Comparison of ENCODE assay signal across 21 cellular contexts in genomic region chr15:57152666-57153065, GRCh38.
A peak's percentile ranks its signal among the peaks of the same experiment; 100 is the strongest.
DNase-seq lines count a peak whose midpoint lies in the region; ATAC-seq and TF ChIP-seq lines count a peak whose summit lies in the region.
"Had no signal": no experiment of that assay in that cellular context is flagged by ENCODE, and none has a peak within 500 bp of the region (broad histone marks: within the 10 kb centered on the region; RNA-seq: fewer than 3 reads in every experiment).

No MANE protein-coding gene starts in this region.

- H3K9me3 ChIP-seq in CD4-positive, alpha-beta memory T cell (ENCODE audit: control insufficient read depth in 1 of 2, low read length in 2 of 2), result peaks cover 0 to 8% of the 10 kb centered on the region in 2 donors
- H3K9me3 ChIP-seq: colonic mucosa, upper lobe of right lung had no signal

- H3K27me3 ChIP-seq in CD4-positive, alpha-beta memory T cell (ENCODE audit: insufficient read depth, low read length), result no peaks in the 10 kb centered on the region
- H3K27me3 ChIP-seq: BLaER1 treated with 17β-estradiol and CSF1 and Interleukin-3, amounts not matched to agents 10 nM and 100 nM; brain microvascular endothelial cell; colonic mucosa; upper lobe of right lung had no signal

- ATAC-seq in activated CD8-positive, alpha-beta T cell treated with anti-CD3 and anti-CD28 coated beads for 36 hours, result no peak
- ATAC-seq in activated CD8-positive, alpha-beta T cell treated with anti-CD3 and anti-CD28 coated beads, Interleukin-2, amount 10 ng/mL, durations not matched to agents 7 days and 5 days, result no peak
- ATAC-seq in activated naive CD8-positive, alpha-beta T cell treated with anti-CD3 and anti-CD28 coated beads, Interleukin-2, amount 50 U/mL, for 24 hours, result no peak
- ATAC-seq: HepG2 had no signal

- TF ChIP-seq CTCF in activated CD8-positive, alpha-beta T cell treated with anti-CD3 and anti-CD28 coated beads for 36 hours (IDR thresholded peaks at IDR 0.05), result no peak
- TF ChIP-seq CTCF in nephron (IDR thresholded peaks at IDR 0.05; ENCODE audit: unreplicated experiment in 3 of 3), result no peak

- intact Hi-C loops in activated CD8-positive, alpha-beta T cell treated with anti-CD3 and anti-CD28 coated beads for 36 hours (cut with micrococcal nuclease), result no loop called here
- intact Hi-C loops in CD4-positive, alpha-beta memory T cell (cut with micrococcal nuclease), result no loop called here

- no peak overlapping the region for H3K4me3 ChIP-seq in CD4-positive, alpha-beta memory T cell (ENCODE audit: low read length in 2 of 2)
- H3K4me3 ChIP-seq: colonic mucosa, upper lobe of right lung had no signal

- H3K4me1 ChIP-seq in CD4-positive, alpha-beta memory T cell (ENCODE audit: insufficient read depth, low read length), result peaks cover 8% of the 10 kb centered on the region
- H3K4me1 ChIP-seq: colonic mucosa had no signal

- POLR2A ChIA-PET in activated CD8-positive, alpha-beta T cell treated with anti-CD3 and anti-CD28 coated beads for 36 hours (lab: Charles Lee), result no interaction called here
- POLR2A ChIA-PET in activated CD8-positive, alpha-beta T cell treated with anti-CD3 and anti-CD28 coated beads, Interleukin-2, amount 10 ng/mL, durations not matched to agents 7 days and 5 days (lab: Charles Lee), result no interaction called here
- POLR2A ChIA-PET in CD4-positive, alpha-beta memory T cell (lab: Charles Lee; ENCODE audit: partially characterized antibody), result no interaction called here

- H3K36me3 ChIP-seq in CD4-positive, alpha-beta memory T cell (ENCODE audit: insufficient read depth, low read length), result no peaks in the 10 kb centered on the region
- H3K36me3 ChIP-seq: brain microvascular endothelial cell, colonic mucosa, upper lobe of right lung had no signal

- CTCF ChIA-PET in activated CD8-positive, alpha-beta T cell treated with anti-CD3 and anti-CD28 coated beads for 36 hours (lab: Charles Lee), result no interaction called here
- CTCF ChIA-PET in activated CD8-positive, alpha-beta T cell treated with anti-CD3 and anti-CD28 coated beads, Interleukin-2, amount 10 ng/mL, durations not matched to agents 7 days and 5 days (lab: Charles Lee), result interaction anchor here (0.8 to 1.2 kb wide), 2 partner anchors 8 to 154 kb away, joined by 3 to 9 read pairs; no protein-coding TSS in a partner anchor
- CTCF ChIA-PET in CD4-positive, alpha-beta memory T cell (lab: Charles Lee; ENCODE audit: partially characterized antibody), result no interaction called here

- H3K27me3 Mint-ChIP-seq in activated CD8-positive, alpha-beta T cell treated with anti-CD3 and anti-CD28 coated beads for 36 hours, result no peaks in the 10 kb centered on the region
- no peaks in the 10 kb centered on the region for H3K27me3 Mint-ChIP-seq in activated CD8-positive, alpha-beta T cell treated with anti-CD3 and anti-CD28 coated beads, Interleukin-2, amount 10 ng/mL, durations not matched to agents 7 days and 5 days (ENCODE audit: low read depth)
- H3K27me3 Mint-ChIP-seq in CD4-positive, alpha-beta memory T cell, result no peaks in the 10 kb centered on the region
- no peaks in the 10 kb centered on the region for H3K27me3 Mint-ChIP-seq in activated naive CD8-positive, alpha-beta T cell treated with anti-CD3 and anti-CD28 coated beads, Interleukin-2, amount 50 U/mL, for 24 hours
- H3K27me3 Mint-ChIP-seq in nephron (ENCODE audit: low read depth), result no peaks in the 10 kb centered on the region
- H3K27me3 Mint-ChIP-seq: activated naive CD8-positive, alpha-beta T cell had no signal

- no peak for DNase-seq in activated CD8-positive, alpha-beta T cell treated with anti-CD3 and anti-CD28 coated beads for 36 hours
- DNase-seq in activated CD8-positive, alpha-beta T cell treated with anti-CD3 and anti-CD28 coated beads, Interleukin-2, amount 10 ng/mL, durations not matched to agents 7 days and 5 days, result no peak
- no peak for DNase-seq in CD4-positive, alpha-beta memory T cell
- DNase-seq in activated naive CD8-positive, alpha-beta T cell treated with anti-CD3 and anti-CD28 coated beads, Interleukin-2, amount 50 U/mL, for 24 hours, result no peak
- no peak for DNase-seq in AML-193 (lab: John Stamatoyannopoulos, UW)
- DNase-seq in COLO668 (lab: John Stamatoyannopoulos, UW; ENCODE audit: unreplicated experiment), result no peak
- DNase-seq in pons (ENCODE audit: low spot score), result no peak
- DNase-seq: ACHN; activated CD4-positive, CD25-positive, alpha-beta regulatory T cell treated with anti-CD3 and anti-CD28 coated beads, Interleukin-2, amount 50 U/mL, for 72 hours; colonic mucosa; NCI-H1048; NCI-H187; NCI-H774; stimulated activated CD4-positive, alpha-beta T cell treated with anti-CD3 and anti-CD28 coated beads, Interleukin-12 subunit alpha, Interleukin-12 subunit beta, amount 100 ng/mL, for 4 hours; upper lobe of right lung had no signal

- peaks cover 12% of the 10 kb centered on the region for H3K9me3 Mint-ChIP-seq in activated CD8-positive, alpha-beta T cell treated with anti-CD3 and anti-CD28 coated beads for 36 hours
- H3K9me3 Mint-ChIP-seq in activated CD8-positive, alpha-beta T cell treated with anti-CD3 and anti-CD28 coated beads, Interleukin-2, amount 10 ng/mL, durations not matched to agents 7 days and 5 days (ENCODE audit: insufficient read depth), result peaks cover 19% of the 10 kb centered on the region
- peaks cover 0 to 33% (median 21%) of the 10 kb centered on the region in 8 donors for H3K9me3 Mint-ChIP-seq in CD4-positive, alpha-beta memory T cell
- peaks cover 17% of the 10 kb centered on the region for H3K9me3 Mint-ChIP-seq in activated naive CD8-positive, alpha-beta T cell treated with anti-CD3 and anti-CD28 coated beads, Interleukin-2, amount 50 U/mL, for 24 hours
- peaks cover 34% of the 10 kb centered on the region for H3K9me3 Mint-ChIP-seq in nephron

- no peak overlapping the region for H3K4me3 Mint-ChIP-seq in activated CD8-positive, alpha-beta T cell treated with anti-CD3 and anti-CD28 coated beads for 36 hours
- no peak overlapping the region for H3K4me3 Mint-ChIP-seq in activated CD8-positive, alpha-beta T cell treated with anti-CD3 and anti-CD28 coated beads, Interleukin-2, amount 10 ng/mL, durations not matched to agents 7 days and 5 days
- H3K4me3 Mint-ChIP-seq in CD4-positive, alpha-beta memory T cell, result peak overlapping the region in 5 of 8 donors; percentile 3 to 56 (median 9)
- no peak overlapping the region for H3K4me3 Mint-ChIP-seq in activated naive CD8-positive, alpha-beta T cell treated with anti-CD3 and anti-CD28 coated beads, Interleukin-2, amount 50 U/mL, for 24 hours
- no peak overlapping the region for H3K4me3 Mint-ChIP-seq in nephron
- H3K4me3 Mint-ChIP-seq: activated naive CD8-positive, alpha-beta T cell had no signal

- peaks cover 38% of the 10 kb centered on the region for H3K36me3 Mint-ChIP-seq in activated CD8-positive, alpha-beta T cell treated with anti-CD3 and anti-CD28 coated beads for 36 hours (ENCODE audit: low read depth)
- peaks cover 45% of the 10 kb centered on the region for H3K36me3 Mint-ChIP-seq in activated CD8-positive, alpha-beta T cell treated with anti-CD3 and anti-CD28 coated beads, Interleukin-2, amount 10 ng/mL, durations not matched to agents 7 days and 5 days (ENCODE audit: low read depth)
- peaks cover 40 to 51% of the 10 kb centered on the region in 2 donors for H3K36me3 Mint-ChIP-seq in CD4-positive, alpha-beta memory T cell
- peaks cover 46% of the 10 kb centered on the region for H3K36me3 Mint-ChIP-seq in activated naive CD8-positive, alpha-beta T cell treated with anti-CD3 and anti-CD28 coated beads, Interleukin-2, amount 50 U/mL, for 24 hours (ENCODE audit: low read depth)
- peaks cover 57% of the 10 kb centered on the region for H3K36me3 Mint-ChIP-seq in nephron (ENCODE audit: low read depth)

- peaks cover 15% of the 10 kb centered on the region for H3K4me1 Mint-ChIP-seq in activated CD8-positive, alpha-beta T cell treated with anti-CD3 and anti-CD28 coated beads for 36 hours (ENCODE audit: low read depth)
- H3K4me1 Mint-ChIP-seq in activated CD8-positive, alpha-beta T cell treated with anti-CD3 and anti-CD28 coated beads, Interleukin-2, amount 10 ng/mL, durations not matched to agents 7 days and 5 days (ENCODE audit: low read depth), result peaks cover 15% of the 10 kb centered on the region
- peaks cover 13 to 20% (median 15%) of the 10 kb centered on the region in 4 donors for H3K4me1 Mint-ChIP-seq in CD4-positive, alpha-beta memory T cell
- peaks cover 22% of the 10 kb centered on the region for H3K4me1 Mint-ChIP-seq in activated naive CD8-positive, alpha-beta T cell treated with anti-CD3 and anti-CD28 coated beads, Interleukin-2, amount 50 U/mL, for 24 hours
- H3K4me1 Mint-ChIP-seq in nephron, result peaks cover 39% of the 10 kb centered on the region

- peak overlapping the region; percentile 13 for H3K27ac Mint-ChIP-seq in activated CD8-positive, alpha-beta T cell treated with anti-CD3 and anti-CD28 coated beads for 36 hours
- no peak overlapping the region for H3K27ac Mint-ChIP-seq in activated CD8-positive, alpha-beta T cell treated with anti-CD3 and anti-CD28 coated beads, Interleukin-2, amount 10 ng/mL, durations not matched to agents 7 days and 5 days
- peak overlapping the region in 2 of 7 donors; percentile 16 to 18 for H3K27ac Mint-ChIP-seq in CD4-positive, alpha-beta memory T cell
- H3K27ac Mint-ChIP-seq in activated naive CD8-positive, alpha-beta T cell treated with anti-CD3 and anti-CD28 coated beads, Interleukin-2, amount 50 U/mL, for 24 hours, result peak overlapping the region; percentile 6
- H3K27ac Mint-ChIP-seq in nephron, result peak overlapping the region; percentile 4 to 74 (median 55)
- H3K27ac Mint-ChIP-seq: activated naive CD8-positive, alpha-beta T cell had no signal

- no peak overlapping the region for H3K27ac ChIP-seq in CD4-positive, alpha-beta memory T cell (ENCODE audit: low read depth, low read length)
- H3K27ac ChIP-seq: brain microvascular endothelial cell, colonic mucosa, HL-60, upper lobe of right lung had no signal

Comparison
In these comparisons a context has a peak if more than half of its experiments do, and no peak if none do; other contexts are left out.
1. H3K4me3 Mint-ChIP-seq: peak in CD4-positive, alpha-beta memory T cell (5 of 8); none in activated CD8-positive, alpha-beta T cell treated with anti-CD3 and anti-CD28 coated beads for 36 hours (single experiment), activated CD8-positive, alpha-beta T cell treated with anti-CD3 and anti-CD28 coated beads, Interleukin-2, amount 10 ng/mL, durations not matched to agents 7 days and 5 days (single experiment), activated naive CD8-positive, alpha-beta T cell treated with anti-CD3 and anti-CD28 coated beads, Interleukin-2, amount 50 U/mL, for 24 hours (single experiment) and nephron (0 of 3).